Comparison of ENCODE assay signal across 23 cellular contexts in genomic region chr6:164159061-164159460, GRCh38.
"Had no signal": no experiment of that assay in that cellular context is flagged by ENCODE, and none has a peak within 500 bp of the region (broad histone marks: within the 10 kb centered on the region; RNA-seq: fewer than 3 reads in every experiment).

No MANE protein-coding gene starts in this region.

- H3K9me3 ChIP-seq: stomach, suprapubic skin, testis, thoracic aorta, thyroid gland, tibial artery, tibial nerve, transverse colon, upper lobe of left lung, upper lobe of right lung, uterus, vagina had no signal

- H3K36me3 ChIP-seq: stomach, suprapubic skin, thoracic aorta, thyroid gland, tibial artery, tibial nerve, transverse colon, upper lobe of left lung, upper lobe of right lung, uterus, vagina had no signal

- H3K27me3 ChIP-seq: stomach, suprapubic skin, testis, thyroid gland, tibial artery, tibial nerve, transverse colon, upper lobe of left lung, upper lobe of right lung, uterus, vagina had no signal

- H3K27ac ChIP-seq: stomach, suprapubic skin, testis, thoracic aorta, thyroid gland, tibial artery, tibial nerve, transverse colon, upper lobe of left lung, upper lobe of right lung, uterus, vagina had no signal

- H3K4me3 ChIP-seq: stomach, suprapubic skin, testis, thoracic aorta, thyroid gland, tibial artery, tibial nerve, transverse colon, upper lobe of left lung, upper lobe of right lung, uterus, vagina had no signal

- DNase-seq: stimulated activated CD4-positive, alpha-beta T cell treated with anti-CD3 and anti-CD28 coated beads, Interleukin-2, amount 100 ng/mL, for 48 hours; stimulated activated CD4-positive, alpha-beta T cell treated with anti-CD3 and anti-CD28 coated beads, Interleukin-4, amount 100 ng/mL, for 1 hour; stimulated activated CD4-positive, alpha-beta T cell treated with anti-CD3 and anti-CD28 coated beads, Interleukin-4, amount 100 ng/mL, for 24 hours; stimulated activated CD4-positive, alpha-beta T cell treated with anti-CD3 and anti-CD28 coated beads, Interleukin-4, amount 100 ng/mL, for 4 hours; stimulated activated CD8-positive, alpha-beta memory T cell treated with anti-CD3 and anti-CD28 coated beads, Interleukin-4, amount 100 ng/mL, for 48 hours; stimulated activated naive B cell treated with anti-CD40 and anti-IgM and Interleukin-4, amounts not matched to agents 10 μg/mL and 1 μg/mL and 100 μg/mL, for 72 hours; stimulated activated naive CD4-positive, alpha-beta T cell; stimulated activated naive CD4-positive, alpha-beta T cell treated with Interleukin-2 at 50 U/mL for 16 hours; stimulated activated naive CD8-positive, alpha-beta T cell treated with anti-CD3 and anti-CD28 coated beads, Interleukin-15, amount 100 ng/mL, for 72 hours; stimulated activated naive CD8-positive, alpha-beta T cell treated with anti-CD3 and anti-CD28 coated beads, Interleukin-15, Interleukin-2, amounts not matched to agents 100 U/mL and 50 U/mL, for 24 hours; stomach; substantia nigra; testis; thyroid gland; tibial artery; transverse colon; upper lobe of left lung; upper lobe of right lung; uterus had no signal

- H3K4me1 ChIP-seq: stomach, suprapubic skin, testis, thyroid gland, tibial artery, tibial nerve, transverse colon, upper lobe of left lung, upper lobe of right lung, uterus, vagina had no signal
